ENCODE assay signal across 9 cellular contexts in the genomic region with DNA sequence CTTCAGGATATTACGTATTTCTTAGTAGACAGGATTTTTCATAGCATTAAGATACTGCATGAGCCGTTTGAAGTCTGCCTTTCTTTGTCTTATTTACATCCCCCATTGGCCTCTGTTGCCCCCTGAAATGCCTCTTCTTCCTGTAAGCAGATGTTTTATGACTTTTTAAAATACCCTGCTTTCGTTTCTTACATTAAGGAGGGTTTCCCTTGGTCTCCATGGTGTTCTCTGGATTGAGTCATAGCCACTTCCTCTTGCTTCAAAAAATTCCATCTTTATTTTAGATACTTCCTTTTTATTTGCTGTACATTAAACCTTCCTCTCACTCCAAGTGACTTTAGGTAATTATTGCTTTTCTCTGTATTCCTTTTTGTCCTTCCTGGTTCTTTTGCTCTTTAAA.
A peak's percentile ranks its signal among the peaks of the same experiment; 100 is the strongest.
DNase-seq lines count a peak whose midpoint lies in the region; ATAC-seq, FAIRE-seq and TF ChIP-seq lines count a peak whose summit lies in the region.
"Had no signal": no experiment of that assay in that cellular context is flagged by ENCODE, and none has a peak within 500 bp of the region (broad histone marks: within the 10 kb centered on the region; RNA-seq: fewer than 3 reads in every experiment).

No MANE protein-coding gene starts in this region.

- H3K36me3 ChIP-seq in small intestine (ENCODE audit: control insufficient read depth in 2 of 2, insufficient read depth in 2 of 2, low read length in 2 of 2): no peaks in the 10 kb centered on the region

- peak; percentile 25 for DNase-seq in GM04504 (ENCODE audit: low read depth)
- peak; percentile 24 for DNase-seq in RCC 7860 (ENCODE audit: low spot score)
- peak; percentile 20 for DNase-seq in epithelial cell of esophagus (ENCODE audit: low read depth)
- peak; percentile 73 for DNase-seq in pulmonary artery endothelial cell (ENCODE audit: low read depth, low spot score)
- DNase-seq in small intestine: no peak
- DNase-seq in NCI-H524 (lab: John Stamatoyannopoulos, UW): no peak
- DNase-seq in NCI-H1417 (lab: John Stamatoyannopoulos, UW): no peak
- DNase-seq: NCI-H1417 treated with DMSO at 0.1 percent for 48 hours had no signal

- no peaks in the 10 kb centered on the region for H3K27me3 ChIP-seq in small intestine (ENCODE audit: control insufficient read depth in 2 of 2, insufficient read depth in 2 of 2, low read length in 2 of 2)

- WGBS in small intestine, 3 donors: 56 to 80% (median 70%) methylated on average over 3 of the region's 3 CpGs

- FAIRE-seq in RCC 7860 (lab: Jason Lieb, UNC): peak; percentile 57
- FAIRE-seq in small intestine (lab: Jason Lieb, UNC): no peak

- no peaks in the 10 kb centered on the region for H3K4me1 ChIP-seq in small intestine (ENCODE audit: control insufficient read depth in 2 of 2, insufficient read depth in 1 of 2, low read depth in 1 of 2, low read length in 1 of 2)

- H3K27ac ChIP-seq in small intestine (ENCODE audit: low read depth in 1 of 2, low read length in 1 of 2): peak overlapping the region in 1 of 2 donors; percentile 31

- no peak for ATAC-seq in HG02798 (IDR thresholded peaks at IDR 0.05; ENCODE audit: poor library complexity, unreplicated experiment)

- no peak for TF ChIP-seq CTCF in epithelial cell of esophagus (IDR thresholded peaks at IDR 0.05; ENCODE audit: insufficient read depth, low read depth, low read length, missing control alignments)

- H3K9me3 ChIP-seq in small intestine (ENCODE audit: control insufficient read depth, low read depth): no peaks in the 10 kb centered on the region

- H3K4me3 ChIP-seq in epithelial cell of esophagus (ENCODE audit: low read length): no peak overlapping the region
- H3K4me3 ChIP-seq in small intestine (ENCODE audit: low read depth in 1 of 2, low read length in 2 of 2): no peak overlapping the region

Comparison
In these comparisons a context has a peak if more than half of its experiments do, and no peak if none do; other contexts are left out.
1. DNase-seq: peak in GM04504 (single experiment), RCC 7860 (single experiment), epithelial cell of esophagus (single experiment) and pulmonary artery endothelial cell (single experiment); none in small intestine (single experiment), NCI-H524 (0 of 2) and NCI-H1417 (0 of 3).